8 cellular contexts compared by ENCODE assay signal in the genomic region with DNA sequence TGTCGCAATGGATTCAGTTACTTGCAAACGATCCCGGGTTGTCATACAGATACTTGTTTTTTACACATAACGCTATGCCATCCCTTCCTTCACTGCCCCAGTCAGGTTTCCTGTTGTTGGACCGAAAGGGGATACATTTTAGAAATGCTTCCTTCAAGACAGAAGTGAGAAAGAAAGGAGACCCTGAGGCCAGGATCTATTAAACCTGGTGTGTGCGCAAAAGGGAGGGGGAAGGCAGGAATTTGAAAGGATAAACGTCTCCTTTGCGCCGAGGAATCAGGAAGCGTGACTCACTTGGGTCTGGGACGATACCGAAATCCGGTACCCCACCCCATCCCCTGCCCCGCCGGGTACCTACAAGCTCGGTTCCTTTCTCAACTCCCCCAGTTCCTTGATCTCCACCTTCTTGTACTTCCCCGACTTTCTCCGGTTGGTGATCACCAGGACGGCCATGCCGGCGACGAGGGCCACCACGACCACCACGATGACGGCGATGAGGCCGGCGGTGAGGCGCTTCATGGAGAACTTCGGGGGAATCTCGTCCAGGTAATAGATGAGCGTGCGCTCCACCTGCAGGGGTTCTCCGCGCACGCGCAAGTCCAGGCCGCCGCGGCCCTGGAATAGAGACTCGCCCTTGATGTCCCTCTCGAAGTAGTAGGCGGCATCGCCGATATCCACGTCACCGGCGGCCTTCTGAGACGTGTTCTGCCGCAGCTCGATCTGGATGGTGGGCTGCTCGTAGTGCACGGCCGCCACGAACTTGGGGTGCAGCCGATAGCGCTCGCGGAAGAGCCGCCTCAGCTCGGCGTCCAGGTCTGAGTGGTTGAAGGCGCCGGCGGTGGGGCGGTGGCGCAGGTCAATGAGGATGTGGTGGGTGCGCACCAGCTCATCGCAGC. TPM values are rescaled to one million over a fixed set of nuclear protein-coding genes. Genes with fewer than 3 reads are reported as not detected.
DNase-seq lines count a peak whose midpoint lies in the region; ATAC-seq, FAIRE-seq and TF ChIP-seq lines count a peak whose summit lies in the region.

No MANE protein-coding gene starts in this region.

- no peaks in the 10 kb centered on the region for H3K36me3 Mint-ChIP-seq in activated T-cell treated with anti-CD3 and anti-CD28 coated beads, Interleukin-2, amount 50 U/mL, for 24 hours (ENCODE audit: low read depth)

- peaks cover 89% of the 10 kb centered on the region for H3K27me3 Mint-ChIP-seq in activated T-cell treated with anti-CD3 and anti-CD28 coated beads, Interleukin-2, amount 50 U/mL, for 24 hours

- DNase-seq in GM06990 (ENCODE audit: extremely low read depth, insufficient read length) (peak; percentile 56), Right ventricle myocardium superior (peak; percentile 51), retinal pigment epithelial cell (ENCODE audit: low read depth) (no peak), NK-92 (lab: John Stamatoyannopoulos, UW; ENCODE audit: unreplicated experiment) (no peak), caudate nucleus (lab: John Stamatoyannopoulos, UW) (no peak), KG1 (lab: John Stamatoyannopoulos, UW) (no peak), D721Med (ENCODE audit: insufficient read length, low spot score) (no peak)
- DNase-seq in activated T-cell treated with anti-CD3 and anti-CD28 coated beads, Interleukin-2, amount 50 U/mL, for 24 hours, result peak; percentile 46

- peak overlapping the region; percentile 38 for H3K4me3 ChIP-seq in GM06990 (replicated peaks; ENCODE audit: low read depth, low read length)
- H3K4me3 ChIP-seq in retinal pigment epithelial cell (ENCODE audit: low read length), result peak overlapping the region; percentile 29

- no peaks in the 10 kb centered on the region for H3K36me3 ChIP-seq in GM06990 (ENCODE audit: control insufficient read depth, insufficient read depth, low read length)

- peaks cover 44% of the 10 kb centered on the region for H3K4me1 Mint-ChIP-seq in activated T-cell treated with anti-CD3 and anti-CD28 coated beads, Interleukin-2, amount 50 U/mL, for 24 hours (ENCODE audit: low read depth)

- peak overlapping the region; percentile 74 for H3K4me3 Mint-ChIP-seq in activated T-cell treated with anti-CD3 and anti-CD28 coated beads, Interleukin-2, amount 50 U/mL, for 24 hours

- H3K27me3 ChIP-seq in GM06990 (replicated peaks; ENCODE audit: control insufficient read depth, insufficient read depth, low read length), result no peaks in the 10 kb centered on the region

- intact Hi-C loops in Right ventricle myocardium superior (cut with DNase I), result no loop called here

- H3K27ac Mint-ChIP-seq in activated T-cell treated with anti-CD3 and anti-CD28 coated beads, Interleukin-2, amount 50 U/mL, for 24 hours, result peak overlapping the region; percentile 11

- TF ChIP-seq CTCF in GM06990 (IDR thresholded peaks at IDR 0.05; ENCODE audit: insufficient read depth, low read length, poor library complexity, severe bottlenecking), result no peak
- TF ChIP-seq CTCF in retinal pigment epithelial cell (conservative IDR thresholded peaks at IDR 0.05; ENCODE audit: low read depth, low read length), result no peak
- TF ChIP-seq CTCF in D721Med (IDR thresholded peaks at IDR 0.05; ENCODE audit: insufficient read depth, missing control alignments), result no peak

- ATAC-seq in Right ventricle myocardium superior (ENCODE audit: poor library complexity), result peak; percentile 18

- no peak for FAIRE-seq in D721Med (lab: Jason Lieb, UNC)

- no peak overlapping the region for H3K27ac ChIP-seq in caudate nucleus (ENCODE audit: low read depth, low read length)

- H3K9me3 Mint-ChIP-seq in activated T-cell treated with anti-CD3 and anti-CD28 coated beads, Interleukin-2, amount 50 U/mL, for 24 hours, result no peaks in the 10 kb centered on the region

RNA-seq across cellular contexts. Expression of gene TACSTD2, which starts 1.0 kb away (rescaled TPM):
- not detected for total RNA-seq in Right ventricle myocardium superior

RNA-seq across cellular contexts. Expression of gene OMA1, which starts 29.6 kb away (rescaled TPM):
- total RNA-seq in Right ventricle myocardium superior, result 32.9 TPM

Comparison
In these comparisons a context has a peak if more than half of its experiments do, and no peak if none do; other contexts are left out.
1. DNase-seq: peak in GM06990 (single experiment), activated T-cell treated with anti-CD3 and anti-CD28 coated beads, Interleukin-2, amount 50 U/mL, for 24 hours (single experiment) and Right ventricle myocardium superior (single experiment); none in retinal pigment epithelial cell (single experiment), NK-92 (single experiment), caudate nucleus (0 of 61), KG1 (single experiment) and D721Med (single experiment).